Comparison of ENCODE assay signal across 17 cellular contexts in the genomic region with DNA sequence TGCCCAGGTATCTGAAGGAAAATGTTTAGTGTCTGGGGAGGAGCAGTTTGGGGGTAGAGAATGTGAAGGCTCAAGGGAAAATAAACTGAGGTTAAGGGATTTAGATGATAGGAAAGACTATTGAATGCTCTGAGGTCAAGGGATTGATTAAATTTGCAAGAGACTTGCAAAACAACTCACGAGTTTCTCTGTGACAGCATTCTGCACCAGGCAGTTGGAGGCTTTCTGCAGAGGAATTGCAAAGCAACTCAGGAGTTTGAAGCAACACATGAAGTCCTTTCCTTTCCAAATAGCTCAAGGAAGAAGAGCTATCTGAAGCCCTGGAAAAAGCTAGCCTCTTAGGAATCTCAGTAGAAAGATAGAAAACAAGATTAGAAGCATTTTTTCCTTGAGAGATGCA. TPM values are rescaled to one million over a fixed set of nuclear protein-coding genes. Genes with fewer than 3 reads are reported as not detected.
"Had no signal": no experiment of that assay in that cellular context is flagged by ENCODE, and none has a peak within 500 bp of the region (broad histone marks: within the 10 kb centered on the region; RNA-seq: fewer than 3 reads in every experiment).

No MANE protein-coding gene starts in this region.

- H3K9me3 ChIP-seq: transverse colon had no signal

- H3K27ac Mint-ChIP-seq: activated naive CD8-positive, alpha-beta T cell treated with anti-CD3 and anti-CD28 coated beads for 36 hours had no signal

- H3K27me3 ChIP-seq: cardiac muscle cell, transverse colon had no signal

- ATAC-seq: activated T-cell treated with anti-CD3 and anti-CD28 coated beads, Interleukin-2, amount 50 U/mL, for 4 hours; right cardiac atrium had no signal

- H3K27ac ChIP-seq: cardiac muscle cell, transverse colon had no signal

- H3K9me3 Mint-ChIP-seq: activated naive CD8-positive, alpha-beta T cell treated with anti-CD3 and anti-CD28 coated beads for 36 hours; activated T-cell treated with anti-CD3 and anti-CD28 coated beads, Interleukin-2, amount 50 U/mL, for 4 hours had no signal

- FAIRE-seq: colon, endothelial cell of umbilical vein, small intestine had no signal

- H3K4me3 ChIP-seq: cardiac muscle cell, transverse colon had no signal

- H3K4me3 Mint-ChIP-seq: activated naive CD8-positive, alpha-beta T cell treated with anti-CD3 and anti-CD28 coated beads for 36 hours; activated T-cell treated with anti-CD3 and anti-CD28 coated beads, Interleukin-2, amount 50 U/mL, for 4 hours had no signal

- H3K36me3 Mint-ChIP-seq: activated naive CD8-positive, alpha-beta T cell treated with anti-CD3 and anti-CD28 coated beads for 36 hours had no signal

- H3K36me3 ChIP-seq: cardiac muscle cell, transverse colon had no signal

- H3K27me3 Mint-ChIP-seq: activated naive CD8-positive, alpha-beta T cell treated with anti-CD3 and anti-CD28 coated beads for 36 hours had no signal

- DNase-seq: activated CD4-positive, alpha-beta T cell treated with anti-CD3 and anti-CD28 coated beads, Interleukin-2, amount 50 U/mL, for 4 hours; activated CD4-positive, CD25-positive, alpha-beta regulatory T cell treated with anti-CD3 and anti-CD28 coated beads, Interleukin-2, amount 50 U/mL, for 72 hours; activated effector memory CD4-positive, alpha-beta T cell treated with anti-CD3 and anti-CD28 coated beads, Interleukin-2, amount 50 U/mL, for 16 hours; activated naive CD8-positive, alpha-beta T cell treated with anti-CD3 and anti-CD28 coated beads for 36 hours; activated T-cell treated with anti-CD3 and anti-CD28 coated beads, Interleukin-2, amount 50 U/mL, for 4 hours; aorta; kidney glomerular epithelial cell; right cardiac atrium; small intestine; transverse colon had no signal

RNA-seq across cellular contexts. Expression of gene CEBPE, which starts 40.5 kb away (rescaled TPM):
- total RNA-seq: activated T-cell treated with anti-CD3 and anti-CD28 coated beads, Interleukin-2, amount 50 U/mL, for 4 hours; cardiac muscle cell; endothelial cell of umbilical vein; myocyte; right cardiac atrium; transverse colon had no signal
- polyA plus RNA-seq: cardiac muscle cell, endothelial cell of umbilical vein, right cardiac atrium had no signal

RNA-seq across cellular contexts. Expression of gene CIROP, which starts 54.7 kb away (rescaled TPM):
- total RNA-seq: activated naive CD8-positive, alpha-beta T cell treated with anti-CD3 and anti-CD28 coated beads for 36 hours; activated T-cell treated with anti-CD3 and anti-CD28 coated beads, Interleukin-2, amount 50 U/mL, for 4 hours; endothelial cell of umbilical vein; liver; myocyte; posterior vena cava; right cardiac atrium; T-helper 2 cell treated with Interferon-gamma antibody and Interleukin-4, amounts not matched to agents 100 ng/mL and 5 ng/mL, for 36 hours; transverse colon had no signal
- polyA plus RNA-seq: aorta, cardiac muscle cell, endothelial cell of umbilical vein, liver, right cardiac atrium had no signal
